Comparison of ENCODE assay signal across 11 cellular contexts in the genomic region with DNA sequence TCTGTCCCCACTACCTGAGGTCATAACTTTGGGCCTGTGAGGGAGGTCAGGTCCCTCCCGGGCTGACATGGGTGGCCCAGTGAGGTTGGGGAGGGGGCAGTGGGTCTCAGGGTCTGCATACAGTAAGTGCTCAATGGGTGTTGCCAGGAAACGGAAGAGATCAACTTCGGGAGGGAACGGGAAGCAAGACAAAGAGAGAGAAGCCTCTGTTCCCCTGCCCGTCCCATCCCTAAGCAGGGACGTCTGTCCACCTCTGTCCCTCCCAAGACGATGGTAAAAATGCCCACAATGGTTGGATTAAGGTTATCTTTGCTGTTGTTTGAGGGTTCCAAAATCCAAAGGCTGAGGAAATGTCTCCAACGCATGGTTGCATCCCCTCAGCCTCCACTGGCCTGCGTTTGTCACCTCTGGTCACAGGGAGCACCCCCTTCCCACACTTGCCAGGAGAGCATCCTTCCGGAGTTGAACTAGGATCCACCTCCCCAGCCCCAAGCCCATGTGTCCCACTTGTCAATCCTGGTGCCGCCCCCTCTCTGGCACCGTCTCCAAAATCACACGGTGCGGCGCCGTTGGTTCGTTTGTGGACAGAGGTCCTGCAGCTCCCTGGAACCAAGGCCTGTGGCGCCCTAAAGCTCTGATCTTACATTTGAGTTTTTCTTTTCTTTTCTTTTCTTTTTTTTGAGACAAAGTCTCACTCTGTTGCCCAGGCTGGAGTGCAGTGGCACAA. TPM values are rescaled to one million over a fixed set of nuclear protein-coding genes. Genes with fewer than 3 reads are reported as not detected.
DNase-seq lines count a peak whose midpoint lies in the region; ATAC-seq, FAIRE-seq and TF ChIP-seq lines count a peak whose summit lies in the region.
"Had no signal": no experiment of that assay in that cellular context is flagged by ENCODE, and none has a peak within 500 bp of the region (broad histone marks: within the 10 kb centered on the region; RNA-seq: fewer than 3 reads in every experiment).

No MANE protein-coding gene starts in this region.

- no peak for FAIRE-seq in bronchial epithelial cell (lab: Jason Lieb, UNC)
- FAIRE-seq: pancreas had no signal

- H3K4me1 ChIP-seq in heart left ventricle (peaks cover 0 to 23% (median 7%) of the 10 kb centered on the region in 12 donors), tibial nerve (peaks cover 0 to 21% (median 2%) of the 10 kb centered on the region in 4 donors)
- H3K4me1 ChIP-seq: pancreas had no signal

- intact Hi-C loops in heart left ventricle (cut with DNase I): loop anchor here in 2 of 10 donors (2.0 to 5.0 kb wide), 2 partner anchors 23 to 46 kb away; a partner anchor contains a TSS
- intact Hi-C loops in left ventricle myocardium superior (cut with micrococcal nuclease): no loop called here

- peak in 1 of 12 donors; percentile 6 for TF ChIP-seq CTCF in heart left ventricle (IDR thresholded peaks at IDR 0.05)
- TF ChIP-seq CTCF in bronchial epithelial cell (IDR thresholded peaks at IDR 0.05; ENCODE audit: insufficient read depth, low read length, severe bottlenecking): no peak
- TF ChIP-seq CTCF in tibial nerve (IDR thresholded peaks at IDR 0.05): no peak

- peak overlapping the region; percentile 27 to 71 (median 59) for H3K4me3 Mint-ChIP-seq in naive B cell

- H3K9me3 Mint-ChIP-seq in naive B cell: no peaks in the 10 kb centered on the region

- H3K4me3 ChIP-seq in heart left ventricle (peak overlapping the region in 7 of 12 donors; percentile 17 to 89 (median 29)), bronchial epithelial cell (ENCODE audit: low read depth, low read length) (peak overlapping the region; percentile 22), tibial nerve (peak overlapping the region in 2 of 4 donors; percentile 18 to 82)

- no peaks in the 10 kb centered on the region for H3K27me3 ChIP-seq in heart left ventricle
- H3K27me3 ChIP-seq in bronchial epithelial cell (ENCODE audit: control insufficient read depth, insufficient read depth, low read length): no peaks in the 10 kb centered on the region
- H3K27me3 ChIP-seq in tibial nerve: no peaks in the 10 kb centered on the region
- H3K27me3 ChIP-seq: pancreas, testis had no signal

- no peaks in the 10 kb centered on the region for H3K36me3 Mint-ChIP-seq in naive B cell

- ATAC-seq in heart left ventricle: peak in 1 of 4 donors; percentile 13
- no peak for ATAC-seq in left ventricle myocardium superior
- no peak for ATAC-seq in naive B cell (ENCODE audit: low read depth in 2 of 2)
- no peak for ATAC-seq in GM21423 (IDR thresholded peaks at IDR 0.05; ENCODE audit: unreplicated experiment)
- no peak for ATAC-seq in GM19035 (IDR thresholded peaks at IDR 0.05; ENCODE audit: unreplicated experiment)

- DNase-seq in heart left ventricle: no peak
- no peak for DNase-seq in left ventricle myocardium superior
- no peak for DNase-seq in bronchial epithelial cell (ENCODE audit: low read depth)
- DNase-seq in naive B cell: no peak
- DNase-seq in tibial nerve (ENCODE audit: low spot score in 2 of 2): no peak
- no peak for DNase-seq in NCI-H1092 (lab: John Stamatoyannopoulos, UW)
- DNase-seq: NCI-H446 treated with DMSO at 0.1 percent for 48 hours had no signal

- no peak for TF ChIP-seq EP300 in tibial nerve (IDR thresholded peaks at IDR 0.05)

- H3K27me3 Mint-ChIP-seq in naive B cell: peaks cover 21 to 56% (median 45%) of the 10 kb centered on the region in 3 donors

- peak overlapping the region in 2 of 12 donors; percentile 33 to 43 for H3K27ac ChIP-seq in heart left ventricle
- H3K27ac ChIP-seq in tibial nerve: peak overlapping the region in 3 of 4 donors; percentile 42 to 72 (median 64)
- H3K27ac ChIP-seq: pancreas had no signal

- H3K27ac Mint-ChIP-seq in naive B cell: peak overlapping the region in 1 of 6 donors; percentile 90

- no peaks in the 10 kb centered on the region for H3K9me3 ChIP-seq in heart left ventricle
- no peaks in the 10 kb centered on the region for H3K9me3 ChIP-seq in tibial nerve
- H3K9me3 ChIP-seq: pancreas, testis had no signal

- H3K36me3 ChIP-seq in heart left ventricle: peaks cover 0 to 17% (median 4%) of the 10 kb centered on the region in 9 donors
- H3K36me3 ChIP-seq in bronchial epithelial cell (ENCODE audit: control insufficient read depth, insufficient read depth, low read length): peaks cover 12% of the 10 kb centered on the region
- peaks cover 0 to 25% (median 0%) of the 10 kb centered on the region in 3 donors for H3K36me3 ChIP-seq in tibial nerve
- H3K36me3 ChIP-seq: pancreas had no signal

- TF ChIP-seq POLR2A in heart left ventricle (IDR thresholded peaks at IDR 0.05) (no peak), tibial nerve (IDR thresholded peaks at IDR 0.05) (no peak)

- peaks cover 15 to 28% (median 15%) of the 10 kb centered on the region in 3 donors for H3K4me1 Mint-ChIP-seq in naive B cell

- WGBS in heart left ventricle, 4 donors: 54 to 66% (median 62%) methylated on average over 18 of the region's 18 CpGs
- WGBS in tibial nerve, 2 donors: 53 to 56% methylated on average over 18 of the region's 18 CpGs

RNA-seq across cellular contexts. Expression of a gene that starts 0.8 kb away (rescaled TPM):
- total RNA-seq in heart left ventricle (10 to 100 TPM; 13.6 to 36.8 (median 16.4) TPM), left ventricle myocardium superior (10.4 TPM), bronchial epithelial cell (79.0 and 129 TPM in 2 replicates), tibial nerve (10 to 100 TPM; 38.0 to 90.0 (median 44.6) TPM)
- polyA plus RNA-seq in heart left ventricle (10 to 100 TPM; 27.4 to 32.4 TPM), naive B cell (ENCODE audit: low read depth in 6 of 6) (under 1 TPM in 3 of 6 donors, not detected in 3; 0.44 to 0.69 (median 0.49) TPM)

RNA-seq across cellular contexts. Expression of a gene that starts 22.3 kb away (rescaled TPM):
- total RNA-seq in heart left ventricle: 10 to 100 TPM; 14.3 to 49.9 (median 25.9) TPM
- 10 to 100 TPM; 41.2 to 56.9 TPM for polyA plus RNA-seq in heart left ventricle
- total RNA-seq in left ventricle myocardium superior: 22.2 TPM
- total RNA-seq in bronchial epithelial cell: 68.4 and 76.1 TPM in 2 replicates
- 10 to 100 TPM; 14.2 to 33.3 (median 24.5) TPM for polyA plus RNA-seq in naive B cell (ENCODE audit: low read depth in 6 of 6)
- 10 to 100 TPM; 31.8 to 61.2 (median 35.5) TPM for total RNA-seq in tibial nerve

RNA-seq across cellular contexts. Expression of a gene that starts 22.6 kb away (rescaled TPM):
- total RNA-seq in heart left ventricle: 100 to 1,000 TPM in 8 of 9 donors, 10 to 100 TPM in 1; 94.0 to 241 (median 123) TPM
- 100 to 1,000 TPM; 172 to 216 TPM for polyA plus RNA-seq in heart left ventricle
- total RNA-seq in left ventricle myocardium superior: 140 TPM
- total RNA-seq in bronchial epithelial cell: 268 and 331 TPM in 2 replicates
- 100 to 1,000 TPM; 204 to 322 (median 251) TPM for polyA plus RNA-seq in naive B cell (ENCODE audit: low read depth in 6 of 6)
- total RNA-seq in tibial nerve: 100 to 1,000 TPM; 151 to 266 (median 183) TPM

RNA-seq across cellular contexts. Expression of a gene that starts 45.8 kb away (rescaled TPM):
- total RNA-seq in heart left ventricle (1 to 10 TPM in 4 of 9 donors, under 1 TPM in 5; 0.21 to 2.1 (median 0.72) TPM), left ventricle myocardium superior (0.42 TPM), bronchial epithelial cell (0.13 and 0.26 TPM in 2 replicates), tibial nerve (10 to 100 TPM in 3 of 4 donors, 1 to 10 TPM in 1; 7.0 to 14.9 (median 13.4) TPM)
- polyA plus RNA-seq in heart left ventricle (under 1 TPM; 0.27 to 0.40 TPM), naive B cell (ENCODE audit: low read depth in 6 of 6) (under 1 TPM in 1 of 6 donors, not detected in 5; 0.15 TPM)
